In genomic region chr9:125254231-125254630, GRCh38 we compare ENCODE assay signal across 7 cellular contexts.
"Had no signal": no experiment of that assay in that cellular context is flagged by ENCODE, and none has a peak within 500 bp of the region (broad histone marks: within the 10 kb centered on the region; RNA-seq: fewer than 3 reads in every experiment).

No MANE protein-coding gene starts in this region.

- ATAC-seq: HepG2 had no signal

- H3K27ac ChIP-seq: HL-60, KMS-11 had no signal

- H3K4me2 ChIP-seq: KMS-11 had no signal

- FAIRE-seq: HepG2, HTR-8/SVneo had no signal

- DNase-seq: IMR-90, KBM-7, KG1 had no signal

- H3K9ac ChIP-seq: KMS-11 had no signal
